Comparison of ENCODE assay signal across 16 cellular contexts in genomic region chr14:72444701-72445100, GRCh38.
A peak's percentile ranks its signal among the peaks of the same experiment; 100 is the strongest.
DNase-seq lines count a peak whose midpoint lies in the region; ATAC-seq and TF ChIP-seq lines count a peak whose summit lies in the region.
"Had no signal": no experiment of that assay in that cellular context is flagged by ENCODE, and none has a peak within 500 bp of the region (broad histone marks: within the 10 kb centered on the region; RNA-seq: fewer than 3 reads in every experiment).

No MANE protein-coding gene starts in this region.

- no peak for DNase-seq in activated CD4-positive, alpha-beta T cell treated with anti-CD3 and anti-CD28 coated beads, Interleukin-2, amount 10 ng/mL, durations not matched to agents 24 days and 14 days
- no peak for DNase-seq in activated CD4-positive, alpha-beta T cell treated with anti-CD3 and anti-CD28 coated beads for 48 hours
- DNase-seq in HCT116 (ENCODE audit: low read depth, low spot score), result no peak
- DNase-seq in T-helper 17 cell, result no peak
- no peak for DNase-seq in neural progenitor cell (ENCODE audit: low spot score)
- DNase-seq in HEK293T (ENCODE audit: extremely low spot score), result no peak
- DNase-seq in ascending aorta (ENCODE audit: low spot score in 2 of 2), result no peak
- DNase-seq: ACHN; activated CD8-positive, alpha-beta memory T cell treated with anti-CD3 and anti-CD28 coated beads, Interleukin-2, amount 50 U/mL, for 48 hours; activated naive CD4-positive, alpha-beta T cell treated with anti-CD3 and anti-CD28 coated beads for 36 hours; effector CD4-positive, alpha-beta T cell; NCI-H146; NCI-H510A treated with DMSO at 0.1 percent for 48 hours; uterus had no signal

- H3K36me3 Mint-ChIP-seq in activated CD4-positive, alpha-beta T cell treated with anti-CD3 and anti-CD28 coated beads, Interleukin-2, amount 10 ng/mL, durations not matched to agents 24 days and 14 days (ENCODE audit: low read depth), result no peaks in the 10 kb centered on the region
- H3K36me3 Mint-ChIP-seq in T-helper 17 cell (ENCODE audit: low read depth) (no peaks in the 10 kb centered on the region), neural progenitor cell (no peaks in the 10 kb centered on the region)

- H3K4me1 Mint-ChIP-seq in activated CD4-positive, alpha-beta T cell treated with anti-CD3 and anti-CD28 coated beads, Interleukin-2, amount 10 ng/mL, durations not matched to agents 24 days and 14 days, result peaks cover 67% of the 10 kb centered on the region
- peaks cover 44% of the 10 kb centered on the region for H3K4me1 Mint-ChIP-seq in T-helper 17 cell
- peaks cover 36% of the 10 kb centered on the region for H3K4me1 Mint-ChIP-seq in neural progenitor cell

- no peak overlapping the region for H3K9ac ChIP-seq in HCT116 (ENCODE audit: low read length)
- H3K9ac ChIP-seq in neural progenitor cell, result no peak overlapping the region

- intact Hi-C loops in activated CD4-positive, alpha-beta T cell treated with anti-CD3 and anti-CD28 coated beads, Interleukin-2, amount 10 ng/mL, durations not matched to agents 24 days and 14 days (cut with micrococcal nuclease), result no loop called here
- intact Hi-C loops in HCT116 (cut with micrococcal nuclease) (no loop called here), ascending aorta (cut with DNase I) (no loop called here)

- POLR2A ChIA-PET in HCT116 (lab: Charles Lee) (no interaction called here), HEK293T (lab: Yijun Ruan, JAX) (no interaction called here)

- H3K4me3 ChIP-seq in HCT116 (replicated peaks in 1 of 2; ENCODE audit: low read depth in 1 of 2, low read length in 2 of 2) (no peak overlapping the region), neural progenitor cell (no peak overlapping the region), ascending aorta (no peak overlapping the region)
- H3K4me3 ChIP-seq: cardiac muscle cell, uterus had no signal

- no peaks in the 10 kb centered on the region for H3K9me3 Mint-ChIP-seq in activated CD4-positive, alpha-beta T cell treated with anti-CD3 and anti-CD28 coated beads, Interleukin-2, amount 10 ng/mL, durations not matched to agents 24 days and 14 days
- no peaks in the 10 kb centered on the region for H3K9me3 Mint-ChIP-seq in neural progenitor cell
- H3K9me3 Mint-ChIP-seq: activated naive CD4-positive, alpha-beta T cell treated with anti-CD3 and anti-CD28 coated beads for 36 hours had no signal

- no peaks in the 10 kb centered on the region for H3K27me3 ChIP-seq in HCT116 (ENCODE audit: insufficient read depth, low read length)
- H3K27me3 ChIP-seq in neural progenitor cell, result no peaks in the 10 kb centered on the region
- no peaks in the 10 kb centered on the region for H3K27me3 ChIP-seq in ascending aorta
- H3K27me3 ChIP-seq: cardiac muscle cell, uterus had no signal

- peaks cover 1% of the 10 kb centered on the region for H3K27me3 Mint-ChIP-seq in activated CD4-positive, alpha-beta T cell treated with anti-CD3 and anti-CD28 coated beads, Interleukin-2, amount 10 ng/mL, durations not matched to agents 24 days and 14 days
- H3K27me3 Mint-ChIP-seq in T-helper 17 cell (no peaks in the 10 kb centered on the region), neural progenitor cell (ENCODE audit: insufficient read depth, low read depth) (peaks cover 15% of the 10 kb centered on the region)

- TF ChIP-seq CTCF in HCT116 (IDR thresholded peaks at IDR 0.05 in 2 of 3, conservative IDR thresholded peaks at IDR 0.05 in 1 of 3; ENCODE audit: borderline replicate concordance in 1 of 3, insufficient read depth in 1 of 3, low read depth in 2 of 3, low read length in 2 of 3) (no peak), neural progenitor cell (IDR thresholded peaks at IDR 0.05) (no peak), ascending aorta (IDR thresholded peaks at IDR 0.05) (no peak)

- TF ChIP-seq POLR2A in HCT116 (IDR thresholded peaks at IDR 0.05; ENCODE audit: borderline replicate concordance, extremely low read depth, insufficient read depth, insufficient read length), result no peak

- H3K4me1 ChIP-seq in HCT116 (ENCODE audit: control insufficient read depth in 1 of 2, insufficient read depth in 2 of 2, low read length in 2 of 2), result peaks cover 0 to 5% of the 10 kb centered on the region in 2 experiments; a peak in 1 of 4 replicates
- no peaks in the 10 kb centered on the region for H3K4me1 ChIP-seq in neural progenitor cell
- no peaks in the 10 kb centered on the region for H3K4me1 ChIP-seq in ascending aorta
- H3K4me1 ChIP-seq: uterus had no signal

- BruUV-seq in HCT116 (replicated peaks; lab: Mats Ljungman, UMichigan), result no TSS peak

- H3K36me3 ChIP-seq in HCT116 (ENCODE audit: control insufficient read depth in 1 of 2, insufficient read depth in 2 of 2, low read length in 2 of 2) (no peaks in the 10 kb centered on the region), neural progenitor cell (no peaks in the 10 kb centered on the region), ascending aorta (no peaks in the 10 kb centered on the region)
- H3K36me3 ChIP-seq: cardiac muscle cell, uterus had no signal

- ATAC-seq in HCT116 (peak; percentile 34; the same call in 1 of the 2 replicates), T-helper 17 cell (no peak), GM18907 (IDR thresholded peaks at IDR 0.05; ENCODE audit: unreplicated experiment) (no peak)

- H3K27ac ChIP-seq in HCT116 (ENCODE audit: low read depth, low read length) (no peak overlapping the region), neural progenitor cell (no peak overlapping the region), ascending aorta (no peak overlapping the region)
- H3K27ac ChIP-seq: cardiac muscle cell, uterus had no signal

- TF ChIP-seq RAD21 in HCT116 (IDR thresholded peaks at IDR 0.05; ENCODE audit: low read depth), result no peak

- no peak overlapping the region for H3K27ac Mint-ChIP-seq in activated CD4-positive, alpha-beta T cell treated with anti-CD3 and anti-CD28 coated beads, Interleukin-2, amount 10 ng/mL, durations not matched to agents 24 days and 14 days
- H3K27ac Mint-ChIP-seq in T-helper 17 cell, result peak overlapping the region; percentile 92
- peak overlapping the region; percentile 42 for H3K27ac Mint-ChIP-seq in neural progenitor cell
- H3K27ac Mint-ChIP-seq: activated naive CD4-positive, alpha-beta T cell treated with anti-CD3 and anti-CD28 coated beads for 36 hours had no signal

- H4K20me1 ChIP-seq in HCT116 (ENCODE audit: insufficient read depth) (no peaks in the 10 kb centered on the region), neural progenitor cell (ENCODE audit: low read depth) (no peaks in the 10 kb centered on the region)

- H2AFZ ChIP-seq in HCT116 (ENCODE audit: low read depth, low read length, poor library complexity, severe bottlenecking), result no peak overlapping the region
- H2AFZ ChIP-seq in neural progenitor cell (replicated peaks), result no peak overlapping the region

- H3K9me3 ChIP-seq in HCT116 (ENCODE audit: control insufficient read depth in 1 of 2, insufficient read depth in 1 of 2, low read depth in 1 of 2, low read length in 2 of 2) (no peaks in the 10 kb centered on the region), T-helper 17 cell (ENCODE audit: control insufficient read depth, low read length, poor library complexity, severe bottlenecking) (no peaks in the 10 kb centered on the region), neural progenitor cell (ENCODE audit: low read depth) (no peaks in the 10 kb centered on the region), ascending aorta (no peaks in the 10 kb centered on the region)
- H3K9me3 ChIP-seq: uterus had no signal

- RAD21 ChIA-PET in HCT116 (lab: Charles Lee; ENCODE audit: low non-redundant PET in 1 of 2, low total read pairs in 2 of 2, uncharacterized antibody in 2 of 2, unreplicated experiment in 2 of 2), result no interaction called here

- no peaks in the 10 kb centered on the region for H3K9me2 ChIP-seq in HCT116 (ENCODE audit: insufficient read depth)

- H3F3A ChIP-seq in neural progenitor cell (ENCODE audit: low read depth), result no peaks in the 10 kb centered on the region

- H3K79me2 ChIP-seq in HCT116 (ENCODE audit: insufficient read depth, low read length), result no peaks in the 10 kb centered on the region
- no peaks in the 10 kb centered on the region for H3K79me2 ChIP-seq in neural progenitor cell (ENCODE audit: low read depth)

- CTCF ChIA-PET in HCT116 (lab: Charles Lee), result no interaction called here
- CTCF ChIA-PET in HEK293T (lab: Yijun Ruan, JAX), result no interaction called here

- peak overlapping the region; percentile 8; the same call in 1 of the 2 replicates for H3K4me2 ChIP-seq in HCT116 (ENCODE audit: low read length)
- H3K4me2 ChIP-seq in neural progenitor cell, result no peak overlapping the region

- peak overlapping the region; percentile 58 for H3K4me3 Mint-ChIP-seq in activated CD4-positive, alpha-beta T cell treated with anti-CD3 and anti-CD28 coated beads, Interleukin-2, amount 10 ng/mL, durations not matched to agents 24 days and 14 days
- H3K4me3 Mint-ChIP-seq in T-helper 17 cell (peak overlapping the region; percentile 92), neural progenitor cell (no peak overlapping the region)
- H3K4me3 Mint-ChIP-seq: activated naive CD4-positive, alpha-beta T cell treated with anti-CD3 and anti-CD28 coated beads for 36 hours had no signal

TF ChIP-seq in HCT116, 20 proteins besides CTCF, POLR2A, EP300 and RAD21:
- TF ChIP-seq EGR1 (IDR thresholded peaks at IDR 0.05; ENCODE audit: low read depth), result 0 out of 2 replicates have a peak, but pooled peaks have one; percentile 15
- TF ChIP-seq FOSL1 (IDR thresholded peaks at IDR 0.05; ENCODE audit: low read depth), result peak; percentile 51; the same call in 1 of the 2 replicates
- no peak for TF ChIP-seq SP1 (IDR thresholded peaks at IDR 0.05; ENCODE audit: low read depth)
TF ChIP-seq in HCT116: peak in this region for 2.

TF ChIP-seq in HEK293T, 16 proteins besides CTCF, POLR2A, EP300 and RAD21:
- no peak for TF ChIP-seq FOXM1 (IDR thresholded peaks at IDR 0.05; ENCODE audit: borderline replicate concordance)
- no peak for TF ChIP-seq ZNF384 (IDR thresholded peaks at IDR 0.05)
